ENCODE assay signal across 21 cellular contexts in genomic region chr2:95050385-95051300, GRCh38. TPM values are rescaled to one million over a fixed set of nuclear protein-coding genes. Genes with fewer than 3 reads are reported as not detected.
DNase-seq lines count a peak whose midpoint lies in the region; ATAC-seq and TF ChIP-seq lines count a peak whose summit lies in the region.
"Had no signal": no experiment of that assay in that cellular context is flagged by ENCODE, and none has a peak within 500 bp of the region (broad histone marks: within the 10 kb centered on the region; RNA-seq: fewer than 3 reads in every experiment).

No MANE protein-coding gene starts in this region.

- CTCF ChIA-PET in CD4-positive, alpha-beta memory T cell (lab: Charles Lee; ENCODE audit: partially characterized antibody), result interaction anchor here (1.2 to 6.8 kb wide), 3 partner anchors 25 to 29 kb away, joined by 4 to 65 read pairs (median 42); no protein-coding TSS in a partner anchor
- CTCF ChIA-PET in activated CD4-positive, alpha-beta memory T cell treated with anti-CD3 and anti-CD28 coated beads for 36 hours (lab: Charles Lee), result interaction anchor here (0.7 to 15.1 kb wide), 4 partner anchors 9 to 65 kb away, joined by 4 to 156 read pairs (median 46); partner anchors contain the start of gene MAL

- H3K4me3 ChIP-seq in CD4-positive, alpha-beta memory T cell (ENCODE audit: low read length in 2 of 2), result no peak overlapping the region
- H3K4me3 ChIP-seq in coronary artery, result no peak overlapping the region
- H3K4me3 ChIP-seq: gastrocnemius medialis, SJCRH30, thoracic aorta had no signal

- no peaks in the 10 kb centered on the region for H3K27me3 Mint-ChIP-seq in T-helper 1 cell treated with Interleukin-12 subunit alpha and Interleukin-12 subunit beta and Interleukin-4 antibody, amounts not matched to agents 30 μg/mL and 1 μg/mL, for 36 hours (ENCODE audit: low read depth)
- no peaks in the 10 kb centered on the region for H3K27me3 Mint-ChIP-seq in CD4-positive, alpha-beta memory T cell
- no peaks in the 10 kb centered on the region for H3K27me3 Mint-ChIP-seq in activated CD4-positive, alpha-beta memory T cell treated with anti-CD3 and anti-CD28 coated beads for 36 hours
- H3K27me3 Mint-ChIP-seq in naive thymus-derived CD8-positive, alpha-beta T cell, result no peaks in the 10 kb centered on the region

- peaks cover 21% of the 10 kb centered on the region for H3K36me3 ChIP-seq in CD4-positive, alpha-beta memory T cell (ENCODE audit: insufficient read depth, low read length)
- H3K36me3 ChIP-seq: gastrocnemius medialis, SJCRH30, thoracic aorta had no signal

- peak overlapping the region; percentile 81 for H3K4me3 Mint-ChIP-seq in T-helper 1 cell treated with Interleukin-12 subunit alpha and Interleukin-12 subunit beta and Interleukin-4 antibody, amounts not matched to agents 30 μg/mL and 1 μg/mL, for 36 hours
- peak overlapping the region in 1 of 8 donors; percentile 11 for H3K4me3 Mint-ChIP-seq in CD4-positive, alpha-beta memory T cell
- H3K4me3 Mint-ChIP-seq in activated CD4-positive, alpha-beta memory T cell treated with anti-CD3 and anti-CD28 coated beads for 36 hours, result no peak overlapping the region
- peak overlapping the region in 4 of 10 donors; percentile 1 to 29 (median 8) for H3K4me3 Mint-ChIP-seq in naive thymus-derived CD8-positive, alpha-beta T cell

- peaks cover 79% of the 10 kb centered on the region for H3K36me3 Mint-ChIP-seq in T-helper 1 cell treated with Interleukin-12 subunit alpha and Interleukin-12 subunit beta and Interleukin-4 antibody, amounts not matched to agents 30 μg/mL and 1 μg/mL, for 36 hours (ENCODE audit: low read depth)
- H3K36me3 Mint-ChIP-seq in CD4-positive, alpha-beta memory T cell, result peaks cover 39 to 51% of the 10 kb centered on the region in 2 donors
- peaks cover 16% of the 10 kb centered on the region for H3K36me3 Mint-ChIP-seq in activated CD4-positive, alpha-beta memory T cell treated with anti-CD3 and anti-CD28 coated beads for 36 hours
- H3K36me3 Mint-ChIP-seq in naive thymus-derived CD8-positive, alpha-beta T cell, result peaks cover 0 to 47% (median 6%) of the 10 kb centered on the region in 3 donors

- H3K4me1 Mint-ChIP-seq in T-helper 1 cell treated with Interleukin-12 subunit alpha and Interleukin-12 subunit beta and Interleukin-4 antibody, amounts not matched to agents 30 μg/mL and 1 μg/mL, for 36 hours (ENCODE audit: low read depth), result peaks cover 70% of the 10 kb centered on the region
- H3K4me1 Mint-ChIP-seq in CD4-positive, alpha-beta memory T cell, result peaks cover 23 to 71% (median 45%) of the 10 kb centered on the region in 4 donors
- H3K4me1 Mint-ChIP-seq in activated CD4-positive, alpha-beta memory T cell treated with anti-CD3 and anti-CD28 coated beads for 36 hours (ENCODE audit: low read depth), result peaks cover 59% of the 10 kb centered on the region
- peaks cover 42 to 90% (median 79%) of the 10 kb centered on the region in 4 donors for H3K4me1 Mint-ChIP-seq in naive thymus-derived CD8-positive, alpha-beta T cell

- no peaks in the 10 kb centered on the region for H3K27me3 ChIP-seq in CD4-positive, alpha-beta memory T cell (ENCODE audit: insufficient read depth, low read length)
- H3K27me3 ChIP-seq: SJCRH30 had no signal

- no peak for ATAC-seq in naive thymus-derived CD8-positive, alpha-beta T cell
- ATAC-seq: gastrocnemius medialis, left ventricle myocardium superior had no signal

- intact Hi-C loops in CD4-positive, alpha-beta memory T cell (cut with micrococcal nuclease), result no loop called here
- intact Hi-C loops in activated CD4-positive, alpha-beta memory T cell treated with anti-CD3 and anti-CD28 coated beads for 36 hours (cut with micrococcal nuclease), result no loop called here

- H3K27ac ChIP-seq in CD4-positive, alpha-beta memory T cell (ENCODE audit: low read depth, low read length), result no peak overlapping the region
- H3K27ac ChIP-seq in coronary artery, result no peak overlapping the region
- H3K27ac ChIP-seq: 22Rv1, C4-2B, gastrocnemius medialis, SJCRH30, thoracic aorta had no signal

- POLR2A ChIA-PET in CD4-positive, alpha-beta memory T cell (lab: Charles Lee; ENCODE audit: partially characterized antibody), result interaction anchor here (17.6 kb wide), 1 partner anchor 26 kb away, joined by 225 read pairs; no protein-coding TSS in a partner anchor
- POLR2A ChIA-PET in activated CD4-positive, alpha-beta memory T cell treated with anti-CD3 and anti-CD28 coated beads for 36 hours (lab: Charles Lee), result no interaction called here
- POLR2A ChIA-PET in naive thymus-derived CD8-positive, alpha-beta T cell (lab: Charles Lee), result interaction anchor here (0.8 to 20.2 kb wide), 3 partner anchors 13 to 26 kb away, joined by 3 to 537 read pairs (median 57); no protein-coding TSS in a partner anchor

- no peaks in the 10 kb centered on the region for H3K9me3 ChIP-seq in CD4-positive, alpha-beta memory T cell (ENCODE audit: control insufficient read depth in 1 of 2, low read length in 2 of 2)
- H3K9me3 ChIP-seq: gastrocnemius medialis, SJCRH30, thoracic aorta had no signal

- TF ChIP-seq CTCF in coronary artery (IDR thresholded peaks at IDR 0.05), result no peak

- no peaks in the 10 kb centered on the region for H3K9me3 Mint-ChIP-seq in T-helper 1 cell treated with Interleukin-12 subunit alpha and Interleukin-12 subunit beta and Interleukin-4 antibody, amounts not matched to agents 30 μg/mL and 1 μg/mL, for 36 hours
- no peaks in the 10 kb centered on the region for H3K9me3 Mint-ChIP-seq in CD4-positive, alpha-beta memory T cell
- H3K9me3 Mint-ChIP-seq in activated CD4-positive, alpha-beta memory T cell treated with anti-CD3 and anti-CD28 coated beads for 36 hours, result no peaks in the 10 kb centered on the region
- H3K9me3 Mint-ChIP-seq in naive thymus-derived CD8-positive, alpha-beta T cell, result no peaks in the 10 kb centered on the region

- peak overlapping the region; percentile 90 for H3K27ac Mint-ChIP-seq in T-helper 1 cell treated with Interleukin-12 subunit alpha and Interleukin-12 subunit beta and Interleukin-4 antibody, amounts not matched to agents 30 μg/mL and 1 μg/mL, for 36 hours
- H3K27ac Mint-ChIP-seq in CD4-positive, alpha-beta memory T cell, result peak overlapping the region; percentile 41 to 82 (median 74)
- H3K27ac Mint-ChIP-seq in activated CD4-positive, alpha-beta memory T cell treated with anti-CD3 and anti-CD28 coated beads for 36 hours, result peak overlapping the region; percentile 69
- peak overlapping the region; percentile 35 to 96 (median 84) for H3K27ac Mint-ChIP-seq in naive thymus-derived CD8-positive, alpha-beta T cell
- H3K27ac Mint-ChIP-seq: progenitor cell of endocrine pancreas had no signal

- peaks cover 39% of the 10 kb centered on the region for H3K4me1 ChIP-seq in CD4-positive, alpha-beta memory T cell (ENCODE audit: insufficient read depth, low read length)
- H3K4me1 ChIP-seq: gastrocnemius medialis, SJCRH30 had no signal

- no peak for DNase-seq in T-helper 1 cell
- no peak for DNase-seq in CD4-positive, alpha-beta memory T cell
- peak; percentile 39 for DNase-seq in activated CD4-positive, alpha-beta memory T cell treated with anti-CD3 and anti-CD28 coated beads for 36 hours
- DNase-seq in naive thymus-derived CD8-positive, alpha-beta T cell, result no peak
- no peak for DNase-seq in coronary artery (ENCODE audit: low spot score)
- DNase-seq in SW480 (ENCODE audit: low spot score), result no peak
- no peak for DNase-seq in LoVo (ENCODE audit: low spot score)
- DNase-seq: amniotic stem cell, DMS79, gastrocnemius medialis, GOT3, left ventricle myocardium superior, NCI-H187 treated with DMSO at 0.1 percent for 48 hours, NCI-H510A treated with DMSO at 0.1 percent for 48 hours, SJCRH30 had no signal

RNA-seq across cellular contexts. Expression of gene MAL, which starts 25.1 kb away (rescaled TPM):
- total RNA-seq in CD4-positive, alpha-beta memory T cell, result 100 to 1,000 TPM; 108 to 113 TPM
- polyA plus RNA-seq in CD4-positive, alpha-beta memory T cell, result 100 to 1,000 TPM; 271 to 274 TPM
- 10 to 100 TPM; 63.5 to 63.6 TPM for total RNA-seq in activated CD4-positive, alpha-beta memory T cell treated with anti-CD3 and anti-CD28 coated beads for 36 hours
- 100 to 1,000 TPM; 116 to 117 TPM for total RNA-seq in naive thymus-derived CD8-positive, alpha-beta T cell
- polyA plus RNA-seq in naive thymus-derived CD8-positive, alpha-beta T cell, result 100 to 1,000 TPM; 158 to 284 (median 273) TPM
- total RNA-seq: endothelial cell of umbilical vein, progenitor cell of endocrine pancreas, SJCRH30, thoracic aorta had no signal
- polyA plus RNA-seq: endothelial cell of umbilical vein had no signal
